In the genomic region with DNA sequence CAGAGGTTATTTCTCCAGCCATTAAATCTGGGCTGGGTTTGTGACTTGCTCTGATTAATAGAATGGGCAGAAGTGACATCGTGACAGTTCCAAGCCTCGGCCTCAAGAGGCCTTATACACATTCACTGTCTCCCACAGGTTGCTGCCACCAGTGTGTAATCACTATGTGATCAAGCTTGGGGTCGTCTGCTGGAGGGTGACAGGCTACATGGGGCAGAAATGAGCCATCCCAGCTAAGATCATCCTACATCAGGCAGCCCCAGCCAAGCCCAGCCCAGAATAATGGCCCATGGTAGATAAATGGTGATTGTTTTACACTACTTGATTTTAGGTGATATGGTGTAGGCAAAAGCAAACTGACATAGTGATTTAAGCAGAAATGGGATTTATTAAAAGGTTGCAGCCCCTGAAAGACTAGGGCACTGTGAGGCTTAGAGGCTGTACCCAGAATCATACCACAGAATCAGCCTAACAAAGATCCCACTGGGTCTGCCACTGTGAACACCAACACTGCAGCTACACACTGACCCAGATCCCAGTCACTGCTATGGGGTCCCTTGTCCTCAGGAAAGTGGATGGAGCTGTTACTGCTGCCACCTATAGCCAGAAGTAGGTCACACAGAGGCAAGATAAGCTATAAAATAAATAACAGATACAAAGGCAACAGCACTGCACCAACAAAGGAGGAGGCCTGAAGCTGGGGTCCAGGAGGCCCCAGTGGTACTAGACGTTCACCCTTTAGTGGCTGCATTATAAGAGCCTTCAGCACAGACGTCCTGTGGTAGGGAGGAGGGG, we compare ENCODE assay signal across 11 cellular contexts.
DNase-seq lines count a peak whose midpoint lies in the region; ATAC-seq, FAIRE-seq and TF ChIP-seq lines count a peak whose summit lies in the region.
"Had no signal": no experiment of that assay in that cellular context is flagged by ENCODE, and none has a peak within 500 bp of the region (broad histone marks: within the 10 kb centered on the region; RNA-seq: fewer than 3 reads in every experiment).

No MANE protein-coding gene starts in this region.

- H3K18ac ChIP-seq in H1 (ENCODE audit: extremely low read depth, low read length): no peak overlapping the region

- no peak for TF ChIP-seq POLR2A in H1 (IDR thresholded peaks at IDR 0.05; ENCODE audit: control extremely low read depth in 1 of 2, low read depth in 2 of 2, low read length in 2 of 2)
- no peak for TF ChIP-seq POLR2A in ovary (IDR thresholded peaks at IDR 0.05)

- H3K23ac ChIP-seq in H1 (ENCODE audit: insufficient read length): no peak overlapping the region

- WGBS in H1 (ENCODE audit: extremely low coverage in 1 of 2, insufficient coverage in 1 of 2, insufficient read length in 1 of 2, insufficient replicate concordance in 2 of 2, low coverage in 1 of 2, low lambda C conversion rate in 2 of 2, missing lambda C conversion rate in 1 of 2), 2 experiments: 64% methylated on average over 5 of the region's 5 CpGs; no CpG with 5 or more reads in 1 of the 2 experiments
- 80 to 87% (median 82%) methylated on average over 5 of the region's 5 CpGs for WGBS in ovary, 3 donors

- intact Hi-C loops in ovary (cut with DNase I): no loop called here

- H3K4me1 ChIP-seq in H1 (replicated peaks in 1 of 4; ENCODE audit: control insufficient read depth in 3 of 4, insufficient read depth in 4 of 4, low read length in 3 of 4): peaks cover 0 to 2% (median 0%) of the 10 kb centered on the region in 4 experiments; a peak in 2 of 7 replicates
- H3K4me1 ChIP-seq in ovary (ENCODE audit: insufficient read depth): no peaks in the 10 kb centered on the region

- TF ChIP-seq EP300 in H1 (IDR thresholded peaks at IDR 0.05; ENCODE audit: borderline replicate concordance in 1 of 2, low read depth in 2 of 2, low read length in 2 of 2): no peak
- TF ChIP-seq EP300 in ovary (IDR thresholded peaks at IDR 0.05): no peak

- H3K9me3 Mint-ChIP-seq in T-helper 2 cell treated with Interferon-gamma antibody and Interleukin-4, amounts not matched to agents 5 μg/mL and 100 μg/mL, for 36 hours: peaks cover 34% of the 10 kb centered on the region

- H3K79me1 ChIP-seq in H1 (ENCODE audit: low read depth, low read length): no peaks in the 10 kb centered on the region

- peak overlapping the region; percentile 88; the same call in 1 of the 2 replicates for H2BK12ac ChIP-seq in H1 (ENCODE audit: low read depth, low read length)

- 0 out of 2 replicates have a peak overlapping the region, but pooled peaks have one; percentile 93 for H2AK5ac ChIP-seq in H1 (ENCODE audit: low read depth, low read length)

- H3K36me3 ChIP-seq in H1 (ENCODE audit: control insufficient read depth in 2 of 4, insufficient read depth in 4 of 4, low read length in 3 of 4) (no peaks in the 10 kb centered on the region; a peak in 1 of 8 replicates), ovary (no peaks in the 10 kb centered on the region)

- H3K4me3 ChIP-seq in H1 (ENCODE audit: extremely low read depth in 1 of 4, insufficient read depth in 2 of 4, low read depth in 3 of 4, low read length in 4 of 4) (no peak overlapping the region), ovary (no peak overlapping the region)

- H3K36me3 Mint-ChIP-seq in T-helper 2 cell treated with Interferon-gamma antibody and Interleukin-4, amounts not matched to agents 5 μg/mL and 100 μg/mL, for 36 hours (ENCODE audit: low read depth): peaks cover 32% of the 10 kb centered on the region

- peak; percentile 61 to 70 for TF ChIP-seq RAD21 in H1 (IDR thresholded peaks at IDR 0.05 in 1 of 2, conservative IDR thresholded peaks at IDR 0.05 in 1 of 2; ENCODE audit: low read depth in 2 of 2, low read length in 2 of 2)

- no peak overlapping the region for H4K5ac ChIP-seq in H1 (ENCODE audit: insufficient read length, low read depth, low read length)

- no peak overlapping the region for H2BK5ac ChIP-seq in H1 (ENCODE audit: low read depth, low read length)

- H3K27ac Mint-ChIP-seq in T-helper 2 cell treated with Interferon-gamma antibody and Interleukin-4, amounts not matched to agents 5 μg/mL and 100 μg/mL, for 36 hours: no peak overlapping the region

- no peak overlapping the region for H3K4me2 ChIP-seq in H1 (ENCODE audit: insufficient read depth in 1 of 2, low read depth in 2 of 2, low read length in 2 of 2)

- no peak overlapping the region for H4K91ac ChIP-seq in H1 (replicated peaks; ENCODE audit: insufficient read length, low read length)

- no peaks in the 10 kb centered on the region for H3K79me2 ChIP-seq in H1 (ENCODE audit: control insufficient read depth in 1 of 2, insufficient read depth in 2 of 2, low read length in 2 of 2)

- no peaks in the 10 kb centered on the region for H3K27me3 Mint-ChIP-seq in T-helper 2 cell treated with Interferon-gamma antibody and Interleukin-4, amounts not matched to agents 5 μg/mL and 100 μg/mL, for 36 hours (ENCODE audit: low read depth)

- no peak for ATAC-seq in esophagus mucosa

- peaks cover 42% of the 10 kb centered on the region for H3K4me1 Mint-ChIP-seq in T-helper 2 cell treated with Interferon-gamma antibody and Interleukin-4, amounts not matched to agents 5 μg/mL and 100 μg/mL, for 36 hours (ENCODE audit: low read depth)

- no peak overlapping the region for H3K14ac ChIP-seq in H1 (ENCODE audit: insufficient read length)

- H3K9me3 ChIP-seq in H1 (ENCODE audit: insufficient read depth in 2 of 2, low read depth in 1 of 2, low read length in 1 of 2): no peaks in the 10 kb centered on the region
- H3K9me3 ChIP-seq in ovary: no peaks in the 10 kb centered on the region

- H3K4me3 Mint-ChIP-seq in T-helper 2 cell treated with Interferon-gamma antibody and Interleukin-4, amounts not matched to agents 5 μg/mL and 100 μg/mL, for 36 hours: no peak overlapping the region

- peak; percentile 17 for DNase-seq in GM10266 (ENCODE audit: extremely low spot score)
- DNase-seq in NCI-H1092 (lab: John Stamatoyannopoulos, UW): peak; percentile 2
- no peak for DNase-seq in H1 (ENCODE audit: low read depth in 1 of 2, low spot score in 2 of 2)
- no peak for DNase-seq in NCI-H1105 treated with DMSO at 0.1 percent for 48 hours (lab: John Stamatoyannopoulos, UW)
- DNase-seq in ovary: no peak
- no peak for DNase-seq in T-helper 2 cell treated with Interferon-gamma antibody and Interleukin-4, amounts not matched to agents 5 μg/mL and 100 μg/mL, for 36 hours (ENCODE audit: low spot score)
- DNase-seq: GF-D8, NCI-H446 had no signal

- no peak overlapping the region for H3K56ac ChIP-seq in H1 (replicated peaks; ENCODE audit: insufficient read length, low read depth, low read length)

- no peak overlapping the region; the same call in 1 of the 2 replicates for H2BK15ac ChIP-seq in H1 (ENCODE audit: low read length)

- H4K20me1 ChIP-seq in H1 (replicated peaks in 1 of 2; ENCODE audit: control insufficient read depth in 1 of 2, insufficient read depth in 2 of 2, low read length in 2 of 2): no peaks in the 10 kb centered on the region

- H2AFZ ChIP-seq in H1 (ENCODE audit: low read length): peak overlapping the region; percentile 55; the same call in 1 of the 2 replicates

- POLR2A ChIA-PET in H1 (lab: Charles Lee; ENCODE audit: partially characterized antibody): interaction anchor here (0.7 kb wide), 1 partner anchor 132 kb away, joined by 4 read pairs; no protein-coding TSS in a partner anchor

- H3K27ac ChIP-seq in 22Rv1: no peak overlapping the region
- H3K27ac ChIP-seq in H1 (ENCODE audit: low read depth, low read length): no peak overlapping the region
- no peak overlapping the region for H3K27ac ChIP-seq in ovary

- no peak overlapping the region for H3K9ac ChIP-seq in H1 (replicated peaks in 1 of 4; ENCODE audit: extremely low read depth in 1 of 4, low read depth in 3 of 4, low read length in 3 of 4)

- H3K23me2 ChIP-seq in H1 (ENCODE audit: low read depth, low read length): no peaks in the 10 kb centered on the region

- H2BK120ac ChIP-seq in H1 (replicated peaks; ENCODE audit: low read depth, low read length): no peak overlapping the region

- no peak overlapping the region for H3K4ac ChIP-seq in H1 (replicated peaks; ENCODE audit: insufficient read length, low read depth, low read length)

- peak; percentile 26 for TF ChIP-seq CTCF in 22Rv1 (IDR thresholded peaks at IDR 0.05)
- peak; percentile 27 for TF ChIP-seq CTCF in GM10266 (IDR thresholded peaks at IDR 0.05; ENCODE audit: control insufficient read depth, insufficient read depth, low read depth, missing control alignments)
- peak; percentile 22 to 60 (median 57) for TF ChIP-seq CTCF in H1 (IDR thresholded peaks at IDR 0.05; ENCODE audit: control extremely low read depth in 1 of 3, insufficient read depth in 1 of 3, low read depth in 1 of 3, low read length in 3 of 3)
- TF ChIP-seq CTCF in ovary (IDR thresholded peaks at IDR 0.05): no peak

- H3K27me3 ChIP-seq in H1 (replicated peaks in 1 of 4; ENCODE audit: control insufficient read depth in 3 of 4, extremely low read depth in 1 of 4, insufficient read depth in 3 of 4, low read length in 3 of 4): no peaks in the 10 kb centered on the region
- H3K27me3 ChIP-seq in ovary: no peaks in the 10 kb centered on the region

- H4K8ac ChIP-seq in H1 (ENCODE audit: extremely low read depth, insufficient read depth, low read length): peak overlapping the region; percentile 41; the same call in 1 of the 2 replicates

- 0 out of 2 replicates have a peak overlapping the region, but pooled peaks have one; percentile 2 for H2BK20ac ChIP-seq in H1 (ENCODE audit: low read length)

- peak; percentile 66 for FAIRE-seq in H1 (lab: Jason Lieb, UNC)
- FAIRE-seq: endothelial cell of umbilical vein had no signal

- CTCF ChIA-PET in H1 (lab: Charles Lee; ENCODE audit: partially characterized antibody): interaction anchor here (0.6 to 6.1 kb wide), 31 partner anchors 9 to 245 kb away, joined by 3 to 50 read pairs (median 4); no protein-coding TSS in a partner anchor

TF ChIP-seq in H1, 55 proteins besides CTCF, POLR2A, EP300 and RAD21 (continues in another document):
- TF ChIP-seq SP1 (IDR thresholded peaks at IDR 0.05; ENCODE audit: low read depth, low read length) (no peak), TCF12 (IDR thresholded peaks at IDR 0.05; ENCODE audit: low read depth, low read length) (no peak), CREB1 (IDR thresholded peaks at IDR 0.05) (no peak), KDM5A (IDR thresholded peaks at IDR 0.05; ENCODE audit: low read length) (no peak), EZH2 (IDR thresholded peaks at IDR 0.05; ENCODE audit: low read depth, low read length, severe bottlenecking) (no peak), TAF7 (optimal IDR thresholded peaks at IDR 0.05; ENCODE audit: borderline replicate concordance, low read depth, low read length) (no peak)
- TF ChIP-seq, protein P1, sequence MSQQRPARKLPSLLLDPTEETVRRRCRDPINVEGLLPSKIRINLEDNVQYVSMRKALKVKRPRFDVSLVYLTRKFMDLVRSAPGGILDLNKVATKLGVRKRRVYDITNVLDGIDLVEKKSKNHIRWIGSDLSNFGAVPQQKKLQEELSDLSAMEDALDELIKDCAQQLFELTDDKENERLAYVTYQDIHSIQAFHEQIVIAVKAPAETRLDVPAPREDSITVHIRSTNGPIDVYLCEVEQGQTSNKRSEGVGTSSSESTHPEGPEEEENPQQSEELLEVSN (IDR thresholded peaks at IDR 0.05): no peak

Comparison
In these comparisons a context has a peak if more than half of its experiments do, and no peak if none do; other contexts are left out.
1. CTCF ChIP-seq: peak in 22Rv1 (single experiment), GM10266 (single experiment) and H1 (3 of 3); none in ovary (0 of 3).
2. DNase-seq: peak in GM10266 (single experiment) and NCI-H1092 (single experiment); none in H1 (0 of 2), NCI-H1105 treated with DMSO at 0.1 percent for 48 hours (single experiment), ovary (0 of 5) and T-helper 2 cell treated with Interferon-gamma antibody and Interleukin-4, amounts not matched to agents 5 μg/mL and 100 μg/mL, for 36 hours (single experiment).